8 cellular contexts compared by ENCODE assay signal in the genomic region with DNA sequence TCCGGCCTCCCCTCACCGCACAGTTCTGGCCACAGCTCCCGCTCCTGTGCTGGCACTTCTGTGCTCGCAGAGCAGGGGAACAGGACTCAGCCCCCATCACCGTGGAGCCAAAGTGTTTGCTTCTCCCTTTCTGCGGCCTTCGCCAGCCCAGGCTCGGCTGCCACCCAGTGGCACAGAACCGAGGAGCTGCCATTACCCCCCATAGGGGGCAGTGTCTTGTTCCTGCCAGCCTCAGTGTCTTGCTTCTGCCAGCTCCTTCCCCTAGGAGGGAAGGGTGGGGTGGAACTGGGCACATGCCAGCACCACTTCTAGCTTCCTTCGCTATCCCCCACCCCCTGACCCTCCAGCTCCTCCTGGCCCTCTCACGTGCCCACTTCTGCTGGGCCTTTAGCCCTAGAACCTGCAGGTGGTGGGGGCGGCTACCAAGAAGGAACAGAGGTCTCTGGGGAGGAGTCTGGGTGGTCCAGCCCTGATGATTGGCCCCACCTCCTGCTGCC. TPM values are rescaled to one million over a fixed set of nuclear protein-coding genes. Genes with fewer than 3 reads are reported as not detected.
DNase-seq lines count a peak whose midpoint lies in the region; ATAC-seq lines count a peak whose summit lies in the region.

No MANE protein-coding gene starts in this region.

- peaks cover 17% of the 10 kb centered on the region for H3K4me1 ChIP-seq in adipocyte (ENCODE audit: control insufficient read depth, insufficient read depth, low read length)
- H3K4me1 ChIP-seq in right cardiac atrium (ENCODE audit: control insufficient read depth, insufficient read depth, low read length): no peaks in the 10 kb centered on the region

- H3K9me3 ChIP-seq in adipocyte (ENCODE audit: control insufficient read depth, low read length): no peaks in the 10 kb centered on the region
- no peaks in the 10 kb centered on the region for H3K9me3 ChIP-seq in right cardiac atrium (ENCODE audit: control insufficient read depth, low read length)

- H3K9ac ChIP-seq in adipocyte (ENCODE audit: low read length): peak overlapping the region; percentile 0

- in situ Hi-C loops in KBM-7 (cut with MboI; ENCODE audit: low pct_unique_long_range_greater_than_20kb, low sequenced_read_pairs): no loop called here

- no peaks in the 10 kb centered on the region for H3K27me3 ChIP-seq in adipocyte (replicated peaks; ENCODE audit: control insufficient read depth, insufficient read depth, low read length)
- H3K27me3 ChIP-seq in right cardiac atrium (ENCODE audit: control insufficient read depth, insufficient read depth): no peaks in the 10 kb centered on the region

- H3K4me3 ChIP-seq in adipocyte (ENCODE audit: low read length): no peak overlapping the region
- no peak overlapping the region for H3K4me3 ChIP-seq in right cardiac atrium (ENCODE audit: low read length)
- no peak overlapping the region for H3K4me3 ChIP-seq in skin epidermis

- 46% methylated on average over 12 of the region's 12 CpGs for WGBS in right cardiac atrium

- ATAC-seq in right cardiac atrium (peak; percentile 36 to 40), HG02885 (IDR thresholded peaks at IDR 0.05; ENCODE audit: poor library complexity, unreplicated experiment) (no peak)

- H3K27ac ChIP-seq in right cardiac atrium (ENCODE audit: low read length): no peak overlapping the region
- H3K27ac ChIP-seq in skin epidermis: peak overlapping the region in 13 of 21 experiments; percentile 5 to 87 (median 73)

- DNase-seq in DMS153 (lab: John Stamatoyannopoulos, UW): peak; percentile 52
- DNase-seq in KBM-7: peak; percentile 41
- no peak for DNase-seq in adipocyte (ENCODE audit: low read depth)
- peak; percentile 52 to 77 (median 76) for DNase-seq in right cardiac atrium
- no peak for DNase-seq in NCI-H187 (lab: John Stamatoyannopoulos, UW)
- DNase-seq in NCI-H1092 treated with DMSO at 0.1 percent for 48 hours (lab: John Stamatoyannopoulos, UW): no peak

- intact Hi-C loops in right cardiac atrium (cut with DNase I): no loop called here

- H3K36me3 ChIP-seq in adipocyte (ENCODE audit: control insufficient read depth, insufficient read depth, low read length, severe bottlenecking): peaks cover 50% of the 10 kb centered on the region

RNA-seq across cellular contexts. Expression of gene ELMO3, which starts 0.6 kb away (rescaled TPM):
- under 1 TPM; 0.51 to 0.85 (median 0.76) TPM for total RNA-seq in right cardiac atrium
- 0.72 TPM for polyA plus RNA-seq in right cardiac atrium

RNA-seq across cellular contexts. Expression of gene E2F4, which starts 6.3 kb away (rescaled TPM):
- 10 to 100 TPM; 36.4 to 42.5 (median 40.5) TPM for total RNA-seq in right cardiac atrium
- 33.9 TPM for polyA plus RNA-seq in right cardiac atrium

RNA-seq across cellular contexts. Expression of gene EXOC3L1, which starts 8.3 kb away (rescaled TPM):
- total RNA-seq in right cardiac atrium: 1 to 10 TPM; 1.3 to 3.0 (median 2.2) TPM
- polyA plus RNA-seq in right cardiac atrium: 3.2 TPM

RNA-seq across cellular contexts. Expression of gene MATCAP1, which starts 14.5 kb away (rescaled TPM):
- 10 to 100 TPM; 16.2 to 22.9 (median 17.2) TPM for total RNA-seq in right cardiac atrium
- polyA plus RNA-seq in right cardiac atrium: 14.8 TPM

RNA-seq across cellular contexts. Expression of gene NOL3, which starts 27.9 kb away (rescaled TPM):
- total RNA-seq in right cardiac atrium: 100 to 1,000 TPM in 3 of 4 donors, 10 to 100 TPM in 1; 67.5 to 125 (median 107) TPM
- polyA plus RNA-seq in right cardiac atrium: 133 TPM

Comparison
In these comparisons a context has a peak if more than half of its experiments do, and no peak if none do; other contexts are left out.
1. DNase-seq: peak in DMS153 (single experiment), KBM-7 (single experiment) and right cardiac atrium (3 of 3); none in adipocyte (single experiment), NCI-H187 (0 of 2) and NCI-H1092 treated with DMSO at 0.1 percent for 48 hours (single experiment).